ENCODE assay signal across 8 cellular contexts in genomic region chr9:100099722-100100042, GRCh38. TPM values are rescaled to one million over a fixed set of nuclear protein-coding genes. Genes with fewer than 3 reads are reported as not detected.
A peak's percentile ranks its signal among the peaks of the same experiment; 100 is the strongest.
DNase-seq lines count a peak whose midpoint lies in the region; ATAC-seq, FAIRE-seq and TF ChIP-seq lines count a peak whose summit lies in the region.

No MANE protein-coding gene starts in this region.

- DNase-seq in NCI-H748 (lab: John Stamatoyannopoulos, UW; ENCODE audit: unreplicated experiment): peak; percentile 63
- no peak for DNase-seq in NCI-H748 treated with DMSO at 0.1 percent for 48 hours (lab: John Stamatoyannopoulos, UW)
- no peak for DNase-seq in WTC11 (ENCODE audit: low spot score)
- DNase-seq in pancreas: peak in 1 of 6 donors; percentile 9
- DNase-seq in pons (ENCODE audit: low spot score): no peak
- DNase-seq in dermis blood vessel endothelial cell: no peak

- no peaks in the 10 kb centered on the region for H3K9me3 Mint-ChIP-seq in WTC11

- no peak for TF ChIP-seq EP300 in gastroesophageal sphincter (IDR thresholded peaks at IDR 0.05)

- no peak for TF ChIP-seq CTCF in WTC11 (IDR thresholded peaks at IDR 0.05)
- no peak for TF ChIP-seq CTCF in gastroesophageal sphincter (IDR thresholded peaks at IDR 0.05)
- no peak for TF ChIP-seq CTCF in pancreas (IDR thresholded peaks at IDR 0.05)

- TF ChIP-seq POLR2A in gastroesophageal sphincter (IDR thresholded peaks at IDR 0.05): no peak

- 6 to 19% methylated on average over 3 to 9 of the region's 10 CpGs for WGBS in gastroesophageal sphincter (ENCODE audit: low coverage in 1 of 2), 2 donors
- 1 to 2% methylated on average over 10 of the region's 10 CpGs for WGBS in pancreas, 2 donors

- H3K4me3 Mint-ChIP-seq in WTC11: peak overlapping the region; percentile 98

- H3K4me3 ChIP-seq in gastroesophageal sphincter (peak overlapping the region; percentile 90 to 97), pancreas (peak overlapping the region; percentile 70 to 98 (median 92))

- ATAC-seq in HG03442 (IDR thresholded peaks at IDR 0.05; ENCODE audit: unreplicated experiment) (peak; percentile 1), WTC11 (no peak), gastroesophageal sphincter (no peak), pancreas (peak; percentile 2 to 11 (median 4))

- POLR2A ChIA-PET in WTC11 (lab: Charles Lee): no interaction called here

- H3K9me3 ChIP-seq in gastroesophageal sphincter (no peaks in the 10 kb centered on the region), pancreas (no peaks in the 10 kb centered on the region)

- H3K4me1 ChIP-seq in gastroesophageal sphincter: peaks cover 7 to 43% (median 11%) of the 10 kb centered on the region in 3 donors
- peaks cover 15 to 29% (median 28%) of the 10 kb centered on the region in 3 donors for H3K4me1 ChIP-seq in pancreas

- peak overlapping the region; percentile 49 to 93 (median 90) for H3K27ac ChIP-seq in gastroesophageal sphincter
- H3K27ac ChIP-seq in pancreas: peak overlapping the region; percentile 24 to 85 (median 70)

- H3K27me3 ChIP-seq in gastroesophageal sphincter: no peaks in the 10 kb centered on the region
- no peaks in the 10 kb centered on the region for H3K27me3 ChIP-seq in pancreas

- H3K36me3 ChIP-seq in gastroesophageal sphincter: peaks cover 0 to 32% of the 10 kb centered on the region in 2 donors
- peaks cover 0 to 10% (median 0%) of the 10 kb centered on the region in 3 donors for H3K36me3 ChIP-seq in pancreas

- FAIRE-seq in pancreas (lab: Jason Lieb, UNC): no peak

- intact Hi-C loops in pancreas (cut with DNase I): no loop called here

- H3K36me3 Mint-ChIP-seq in WTC11: no peaks in the 10 kb centered on the region

- H3K27me3 Mint-ChIP-seq in WTC11 (ENCODE audit: low read depth): no peaks in the 10 kb centered on the region

- CTCF ChIA-PET in WTC11 (lab: Charles Lee): interaction anchor here (0.8 to 1.0 kb wide), 2 partner anchors 27 to 275 kb away, joined by 3 to 5 read pairs; no protein-coding TSS in a partner anchor

- peaks cover 18% of the 10 kb centered on the region for H3K4me1 Mint-ChIP-seq in WTC11

- H3K27ac Mint-ChIP-seq in WTC11: peak overlapping the region; percentile 93

TF ChIP-seq in WTC11, 78 proteins besides CTCF, POLR2A, EP300 and RAD21:
- TF ChIP-seq E2F1 (CRISPR knock-in tag; IDR thresholded peaks at IDR 0.05) (no peak), FOXJ3 (CRISPR knock-in tag; IDR thresholded peaks at IDR 0.05; ENCODE audit: borderline replicate concordance) (no peak), GTF2I (CRISPR knock-in tag; conservative IDR thresholded peaks at IDR 0.05) (no peak), USF1 (CRISPR knock-in tag; IDR thresholded peaks at IDR 0.05) (no peak), ZBTB43 (CRISPR knock-in tag; IDR thresholded peaks at IDR 0.05) (no peak), STAT6 (CRISPR knock-in tag; conservative IDR thresholded peaks at IDR 0.05; ENCODE audit: low read depth) (no peak), E2F4 (CRISPR knock-in tag; IDR thresholded peaks at IDR 0.05; ENCODE audit: borderline replicate concordance, low read depth) (no peak), ZNF425 (CRISPR knock-in tag; conservative IDR thresholded peaks at IDR 0.05) (no peak)

RNA-seq across cellular contexts. Expression of gene INVS, which starts 0.6 kb away (rescaled TPM):
- total RNA-seq in WTC11 (2021) (8.1 to 9.9 TPM (median 8.6 TPM) in 3 replicates), gastroesophageal sphincter (10 to 100 TPM; 18.3 to 35.0 (median 25.6) TPM), pancreas (10 to 100 TPM in 1 of 6 donors, 1 to 10 TPM in 5; 3.7 to 15.0 (median 6.5) TPM), dermis blood vessel endothelial cell (36.8 TPM in 2 replicates)
- 1 to 10 TPM; 3.1 to 5.7 TPM for polyA plus RNA-seq in pancreas

RNA-seq across cellular contexts. Expression of gene ERP44, which starts 0.9 kb away (rescaled TPM):
- total RNA-seq in WTC11 (2021): 13.2 to 14.1 TPM (median 13.7 TPM) in 3 replicates
- 10 to 100 TPM; 13.7 to 19.2 (median 13.8) TPM for total RNA-seq in gastroesophageal sphincter
- total RNA-seq in pancreas: 10 to 100 TPM; 10.7 to 18.3 (median 15.2) TPM
- polyA plus RNA-seq in pancreas: 10 to 100 TPM; 10.6 to 14.3 TPM
- 9.4 and 16.4 TPM in 2 replicates for total RNA-seq in dermis blood vessel endothelial cell

Comparison
In these comparisons a context has a peak if more than half of its experiments do, and no peak if none do; other contexts are left out.
1. ATAC-seq: peak in HG03442 (single experiment) and pancreas (4 of 4); none in WTC11 (single experiment) and gastroesophageal sphincter (single experiment).